ENCODE assay signal across 29 cellular contexts in genomic region chr2:239283288-239283945, GRCh38.
DNase-seq lines count a peak whose midpoint lies in the region; ATAC-seq and TF ChIP-seq lines count a peak whose summit lies in the region.
"Had no signal": no experiment of that assay in that cellular context is flagged by ENCODE, and none has a peak within 500 bp of the region (broad histone marks: within the 10 kb centered on the region; RNA-seq: fewer than 3 reads in every experiment).

No MANE protein-coding gene starts in this region.

- H3K23ac ChIP-seq in mesenchymal stem cell (ENCODE audit: low read length in 2 of 2): peak overlapping the region in 1 of 2 experiments; percentile 35

- no peak overlapping the region for H2AK5ac ChIP-seq in mesenchymal stem cell (ENCODE audit: low read length, severe bottlenecking)

- H3K27ac ChIP-seq in mesenchymal stem cell (ENCODE audit: low read length, poor library complexity, severe bottlenecking): no peak overlapping the region
- H3K27ac ChIP-seq in gastrocnemius medialis: peak overlapping the region; percentile 94 to 99 (median 98)
- H3K27ac ChIP-seq: adrenal gland, BLaER1, left lung, SJSA1 had no signal

- H3K4me1 ChIP-seq in mesenchymal stem cell (ENCODE audit: control insufficient read depth, insufficient read depth, low read depth, low read length) (peaks cover 21% of the 10 kb centered on the region), gastrocnemius medialis (peaks cover 67 to 75% of the 10 kb centered on the region in 2 donors)

- in situ Hi-C loops in gastrocnemius medialis (cut with MboI; ENCODE audit: low sequenced_read_pairs in 4 of 4): no loop called here

- no peak overlapping the region for H3K4me2 ChIP-seq in mesenchymal stem cell (ENCODE audit: low read length, poor library complexity, severe bottlenecking)

- H4K8ac ChIP-seq in mesenchymal stem cell (ENCODE audit: low read length): no peak overlapping the region

- 96% methylated on average over 29 of the region's 29 CpGs for WGBS in mesenchymal stem cell

- DNase-seq in activated effector memory CD4-positive, alpha-beta T cell treated with anti-CD3 and anti-CD28 coated beads, Interleukin-2, amount 50 U/mL, for 16 hours: peak; percentile 43
- no peak for DNase-seq in activated effector memory CD4-positive, alpha-beta T cell treated with Interleukin-2 at 50 U/mL for 16 hours
- DNase-seq in MV-4-11 (lab: John Stamatoyannopoulos, UW) (peak; percentile 42), mesenchymal stem cell (no peak), gastrocnemius medialis (peak; percentile 1 to 17), A172 (ENCODE audit: low spot score) (no peak)
- DNase-seq in NK-92 treated with Interleukin-12 subunit alpha and Interleukin-12 subunit beta, amount 100 ng/mL, for 24 hours (lab: John Stamatoyannopoulos, UW): no peak
- DNase-seq: ACHN; activated CD4-positive, alpha-beta T cell treated with anti-CD3 and anti-CD28 coated beads, Interleukin-2, amount 50 U/mL, for 1 hour; activated CD8-positive, alpha-beta memory T cell treated with anti-CD3 and anti-CD28 coated beads, Interleukin-2, amount 50 U/mL, for 48 hours; Calu3; foreskin melanocyte; hippocampal formation; immature natural killer cell; NCI-H1092; NCI-H187; NCI-H2171 treated with DMSO at 0.1 percent for 48 hours; NCI-H524; nephron progenitor cell; stimulated activated CD4-positive, alpha-beta T cell treated with anti-CD3 and anti-CD28 coated beads, Interleukin-1b, Interleukin-23, amount 100 ng/mL, for 48 hours; T-cell had no signal

- peak overlapping the region; percentile 65 for H2BK15ac ChIP-seq in mesenchymal stem cell (ENCODE audit: low read depth, poor library complexity, severe bottlenecking)

- H2AFZ ChIP-seq in mesenchymal stem cell (ENCODE audit: low read depth, low read length): no peak overlapping the region

- no peak overlapping the region for H2BK120ac ChIP-seq in mesenchymal stem cell (ENCODE audit: low read depth, low read length)

- H3K9me3 ChIP-seq in mesenchymal stem cell (ENCODE audit: control insufficient read depth, low read length) (no peaks in the 10 kb centered on the region), gastrocnemius medialis (no peaks in the 10 kb centered on the region)
- H3K9me3 ChIP-seq: adrenal gland, esophagus muscularis mucosa, HAP-1, left lung had no signal

- H3K4me3 ChIP-seq in mesenchymal stem cell (ENCODE audit: insufficient read depth in 1 of 2, low read depth in 1 of 2, low read length in 2 of 2): no peak overlapping the region
- no peak overlapping the region for H3K4me3 ChIP-seq in gastrocnemius medialis
- H3K4me3 ChIP-seq: adrenal gland, BLaER1, esophagus muscularis mucosa, HAP-1, left lung, SJSA1 had no signal

- H3K9ac ChIP-seq in mesenchymal stem cell (ENCODE audit: low read length): no peak overlapping the region
- H3K9ac ChIP-seq: BLaER1 had no signal

- intact Hi-C loops in gastrocnemius medialis (cut with DNase I; ENCODE audit: low total_unique reads): no loop called here

- peaks cover 43% of the 10 kb centered on the region for H3K79me1 ChIP-seq in mesenchymal stem cell (replicated peaks; ENCODE audit: low read length, poor library complexity, severe bottlenecking)

- no peak for TF ChIP-seq CTCF in gastrocnemius medialis (IDR thresholded peaks at IDR 0.05 in 4 of 5, conservative IDR thresholded peaks at IDR 0.05 in 1 of 5)

- no peak for ATAC-seq in gastrocnemius medialis
- ATAC-seq in HG02970 (IDR thresholded peaks at IDR 0.05; ENCODE audit: low FRiP score, unreplicated experiment): no peak
- ATAC-seq: left lung, Panc1, T-cell had no signal

- peak overlapping the region in 1 of 2 experiments; percentile 21 for H3K4ac ChIP-seq in mesenchymal stem cell (ENCODE audit: low read depth in 1 of 2, low read length in 2 of 2)

- H3K36me3 ChIP-seq in mesenchymal stem cell (ENCODE audit: control insufficient read depth in 1 of 2, insufficient read depth in 2 of 2, low read depth in 1 of 2, low read length in 2 of 2) (peaks cover 3 to 14% of the 10 kb centered on the region in 2 experiments), gastrocnemius medialis (no peaks in the 10 kb centered on the region)
- H3K36me3 ChIP-seq: adrenal gland, HAP-1, left lung, SJSA1 had no signal

- no peak overlapping the region for H2BK12ac ChIP-seq in mesenchymal stem cell (ENCODE audit: low read length in 2 of 2)

- peak overlapping the region in 1 of 2 experiments; percentile 23 for H3K18ac ChIP-seq in mesenchymal stem cell (ENCODE audit: low read depth in 1 of 2, low read length in 2 of 2)

- no peak overlapping the region for H4K91ac ChIP-seq in mesenchymal stem cell (ENCODE audit: low read length)

- no peak overlapping the region for H3K14ac ChIP-seq in mesenchymal stem cell (ENCODE audit: low read length in 2 of 2)

- no peak overlapping the region for H2BK5ac ChIP-seq in mesenchymal stem cell (ENCODE audit: low read depth, low read length, poor library complexity, severe bottlenecking)

- H3K27me3 ChIP-seq in mesenchymal stem cell (ENCODE audit: control insufficient read depth in 1 of 2, insufficient read depth in 1 of 2, low read length in 2 of 2) (no peaks in the 10 kb centered on the region), gastrocnemius medialis (no peaks in the 10 kb centered on the region)
- H3K27me3 ChIP-seq: adrenal gland, BLaER1, esophagus muscularis mucosa, left lung, SJSA1 had no signal

- no peak for TF ChIP-seq POLR2A in gastrocnemius medialis (IDR thresholded peaks at IDR 0.05)

Comparison
In these comparisons a context has a peak if more than half of its experiments do, and no peak if none do; other contexts are left out.
1. DNase-seq: peak in activated effector memory CD4-positive, alpha-beta T cell treated with anti-CD3 and anti-CD28 coated beads, Interleukin-2, amount 50 U/mL, for 16 hours (single experiment), MV-4-11 (single experiment) and gastrocnemius medialis (2 of 2); none in activated effector memory CD4-positive, alpha-beta T cell treated with Interleukin-2 at 50 U/mL for 16 hours (single experiment), mesenchymal stem cell (single experiment), A172 (single experiment) and NK-92 treated with Interleukin-12 subunit alpha and Interleukin-12 subunit beta, amount 100 ng/mL, for 24 hours (single experiment).